In genomic region chr14:60655114-60655897, GRCh38 we compare ENCODE assay signal across 13 cellular contexts. TPM values are rescaled to one million over a fixed set of nuclear protein-coding genes. Genes with fewer than 3 reads are reported as not detected.
DNase-seq lines count a peak whose midpoint lies in the region; ATAC-seq, FAIRE-seq and TF ChIP-seq lines count a peak whose summit lies in the region.
"Had no signal": no experiment of that assay in that cellular context is flagged by ENCODE, and none has a peak within 500 bp of the region (broad histone marks: within the 10 kb centered on the region; RNA-seq: fewer than 3 reads in every experiment).

No MANE protein-coding gene starts in this region.

- WGBS in tibial nerve, 2 donors: 47 to 57% methylated on average over 29 of the region's 29 CpGs

- H3K9me3 Mint-ChIP-seq in CD14-positive monocyte (peaks cover 0 to 41% (median 24%) of the 10 kb centered on the region in 7 donors), mesothelial cell of epicardium (no peaks in the 10 kb centered on the region)
- no peaks in the 10 kb centered on the region for H3K9me3 Mint-ChIP-seq in activated T-helper 2 cell treated with anti-CD3 and anti-CD28 coated beads, Interferon-gamma antibody, Interleukin-2, Interleukin-4, amounts not matched to agents 10 μg/mL and 5 μg/mL and 100 μg/mL, durations not matched to agents 14 hours and 24 hours and 36 hours

- FAIRE-seq in GM19239 (lab: Jason Lieb, UNC): no peak

- H3K4me1 Mint-ChIP-seq in CD14-positive monocyte: peaks cover 48% of the 10 kb centered on the region
- H3K4me1 Mint-ChIP-seq in activated T-helper 2 cell treated with anti-CD3 and anti-CD28 coated beads, Interferon-gamma antibody, Interleukin-2, Interleukin-4, amounts not matched to agents 10 μg/mL and 5 μg/mL and 100 μg/mL, durations not matched to agents 14 hours and 24 hours and 36 hours (ENCODE audit: low read depth): peaks cover 34% of the 10 kb centered on the region
- H3K4me1 Mint-ChIP-seq in mesothelial cell of epicardium: peaks cover 49% of the 10 kb centered on the region

- peaks cover 0 to 100% of the 10 kb centered on the region in 2 donors for H3K27me3 ChIP-seq in tibial nerve

- no peak for TF ChIP-seq POLR2A in tibial nerve (IDR thresholded peaks at IDR 0.05)

- TF ChIP-seq CTCF in CD14-positive monocyte (IDR thresholded peaks at IDR 0.05) (no peak), mesothelial cell of epicardium (IDR thresholded peaks at IDR 0.05; ENCODE audit: unreplicated experiment) (no peak), tibial nerve (IDR thresholded peaks at IDR 0.05) (no peak)

- H3K4me3 ChIP-seq in tibial nerve: no peak overlapping the region
- H3K4me3 ChIP-seq: uterus had no signal

- POLR2A ChIA-PET in HEK293T (lab: Yijun Ruan, JAX): interaction anchor here (0.7 to 5.4 kb wide), 16 partner anchors 7 to 389 kb away, joined by 3 to 71 read pairs (median 4); partner anchors contain the start of genes SIX4, SLC38A6 and TRMT5

- ATAC-seq in GM21529 (IDR thresholded peaks at IDR 0.05; ENCODE audit: unreplicated experiment): no peak
- ATAC-seq in HG03139 (IDR thresholded peaks at IDR 0.05; ENCODE audit: unreplicated experiment): no peak

- H3K27ac Mint-ChIP-seq in CD14-positive monocyte: no peak overlapping the region
- H3K27ac Mint-ChIP-seq in activated T-helper 2 cell treated with anti-CD3 and anti-CD28 coated beads, Interferon-gamma antibody, Interleukin-2, Interleukin-4, amounts not matched to agents 10 μg/mL and 5 μg/mL and 100 μg/mL, durations not matched to agents 14 hours and 24 hours and 36 hours: no peak overlapping the region
- no peak overlapping the region for H3K27ac Mint-ChIP-seq in mesothelial cell of epicardium

- H3K4me1 ChIP-seq in tibial nerve: peaks cover 0 to 43% (median 17%) of the 10 kb centered on the region in 4 donors
- H3K4me1 ChIP-seq: uterus had no signal

- no peaks in the 10 kb centered on the region for H3K36me3 ChIP-seq in tibial nerve
- H3K36me3 ChIP-seq: heart left ventricle, uterus had no signal

- H3K4me3 Mint-ChIP-seq in CD14-positive monocyte (peak overlapping the region; percentile 68 to 93), mesothelial cell of epicardium (peak overlapping the region; percentile 83)
- peak overlapping the region; percentile 79 for H3K4me3 Mint-ChIP-seq in activated T-helper 2 cell treated with anti-CD3 and anti-CD28 coated beads, Interferon-gamma antibody, Interleukin-2, Interleukin-4, amounts not matched to agents 10 μg/mL and 5 μg/mL and 100 μg/mL, durations not matched to agents 14 hours and 24 hours and 36 hours (ENCODE audit: low read depth)

- H3K36me3 Mint-ChIP-seq in CD14-positive monocyte (peaks cover 3 to 27% of the 10 kb centered on the region in 2 donors), mesothelial cell of epicardium (no peaks in the 10 kb centered on the region)
- peaks cover 6% of the 10 kb centered on the region for H3K36me3 Mint-ChIP-seq in activated T-helper 2 cell treated with anti-CD3 and anti-CD28 coated beads, Interferon-gamma antibody, Interleukin-2, Interleukin-4, amounts not matched to agents 10 μg/mL and 5 μg/mL and 100 μg/mL, durations not matched to agents 14 hours and 24 hours and 36 hours (ENCODE audit: low read depth)

- intact Hi-C loops in CD14-positive monocyte (cut with micrococcal nuclease): loop anchor here in 1 of 2 donors (10.0 kb wide), 1 partner anchor 379 kb away; no protein-coding TSS in a partner anchor
- intact Hi-C loops in activated T-helper 2 cell treated with anti-CD3 and anti-CD28 coated beads, Interferon-gamma antibody, Interleukin-2, Interleukin-4, amounts not matched to agents 10 μg/mL and 5 μg/mL and 100 μg/mL, durations not matched to agents 14 hours and 24 hours and 36 hours (cut with micrococcal nuclease): loop anchor here (5.0 kb wide), 1 partner anchor 67 kb away; the partner anchor contains the start of gene SIX4

- DNase-seq in CD14-positive monocyte (ENCODE audit: low spot score): no peak
- no peak for DNase-seq in HEK293T (ENCODE audit: extremely low spot score)
- DNase-seq in activated T-helper 2 cell treated with anti-CD3 and anti-CD28 coated beads, Interferon-gamma antibody, Interleukin-2, Interleukin-4, amounts not matched to agents 10 μg/mL and 5 μg/mL and 100 μg/mL, durations not matched to agents 14 hours and 24 hours and 36 hours (ENCODE audit: low spot score): no peak
- no peak for DNase-seq in mesothelial cell of epicardium (ENCODE audit: low spot score in 2 of 2, unreplicated experiment in 2 of 2)
- no peak for DNase-seq in tibial nerve (ENCODE audit: low spot score in 2 of 2)
- DNase-seq in GM19239 (ENCODE audit: insufficient read length, low spot score): no peak
- DNase-seq: activated CD8-positive, alpha-beta memory T cell treated with anti-CD3 and anti-CD28 coated beads, Interleukin-2, amount 50 U/mL, for 48 hours; Calu3; heart left ventricle; uterus had no signal

- H3K27me3 Mint-ChIP-seq in CD14-positive monocyte (ENCODE audit: low read depth in 3 of 3) (peaks cover 96 to 100% (median 97%) of the 10 kb centered on the region in 3 donors), mesothelial cell of epicardium (ENCODE audit: low read depth) (peaks cover 93% of the 10 kb centered on the region)
- H3K27me3 Mint-ChIP-seq in activated T-helper 2 cell treated with anti-CD3 and anti-CD28 coated beads, Interferon-gamma antibody, Interleukin-2, Interleukin-4, amounts not matched to agents 10 μg/mL and 5 μg/mL and 100 μg/mL, durations not matched to agents 14 hours and 24 hours and 36 hours (ENCODE audit: low read depth): peaks cover 89% of the 10 kb centered on the region

- CTCF ChIA-PET in HEK293T (lab: Yijun Ruan, JAX): interaction anchor here (0.6 to 1.3 kb wide), 4 partner anchors 9 to 61 kb away, joined by 3 to 4 read pairs (median 3); no protein-coding TSS in a partner anchor

- no peak for TF ChIP-seq EP300 in tibial nerve (IDR thresholded peaks at IDR 0.05)

- no peak overlapping the region for H3K27ac ChIP-seq in tibial nerve
- H3K27ac ChIP-seq: coronary artery, heart left ventricle, uterus had no signal

- H3K9me3 ChIP-seq in tibial nerve: no peaks in the 10 kb centered on the region
- H3K9me3 ChIP-seq: heart left ventricle, uterus had no signal

TF ChIP-seq in HEK293T, 16 proteins besides CTCF, POLR2A, EP300 and RAD21:
- TF ChIP-seq TARDBP (IDR thresholded peaks at IDR 0.05) (no peak), PKNOX1 (IDR thresholded peaks at IDR 0.05) (0 out of 2 replicates have a peak, but pooled peaks have one; percentile 28)

RNA-seq across cellular contexts. Expression of gene SIX1, which starts 6.0 kb away (rescaled TPM):
- not detected for polyA plus RNA-seq in CD14-positive monocyte
- total RNA-seq in activated T-helper 2 cell treated with anti-CD3 and anti-CD28 coated beads, Interferon-gamma antibody, Interleukin-2, Interleukin-4, amounts not matched to agents 10 μg/mL and 5 μg/mL and 100 μg/mL, durations not matched to agents 14 hours and 24 hours and 36 hours: 0.30 and 0.48 TPM in 2 replicates
- total RNA-seq in mesothelial cell of epicardium (0.16 to 0.47 TPM (median 0.24 TPM) in 3 replicates), tibial nerve (1 to 10 TPM; 5.9 to 7.5 (median 6.2) TPM)
- polyA plus RNA-seq: heart left ventricle had no signal
